ENCODE assay signal across 14 cellular contexts in the genomic region with DNA sequence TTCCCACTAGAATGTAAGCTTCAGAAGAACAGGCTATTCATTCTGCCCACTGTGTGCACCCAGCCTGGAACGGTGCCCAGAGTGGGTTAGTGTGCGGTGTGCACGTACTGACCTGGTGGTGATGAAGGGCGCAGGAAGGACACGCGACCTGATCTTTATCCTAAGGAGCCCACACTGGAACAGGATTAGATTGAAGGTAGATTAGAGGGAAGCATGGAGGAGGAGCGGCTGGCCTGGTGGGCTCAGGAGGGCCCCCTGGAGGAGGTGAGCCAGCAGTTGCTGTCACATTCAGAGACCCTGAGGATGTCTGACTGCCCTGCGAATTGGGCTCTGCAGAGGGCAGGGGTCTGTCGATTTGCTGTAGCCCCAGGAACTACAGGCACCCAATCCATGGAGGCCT.
DNase-seq lines count a peak whose midpoint lies in the region; ATAC-seq and TF ChIP-seq lines count a peak whose summit lies in the region.
"Had no signal": no experiment of that assay in that cellular context is flagged by ENCODE, and none has a peak within 500 bp of the region (broad histone marks: within the 10 kb centered on the region; RNA-seq: fewer than 3 reads in every experiment).

No MANE protein-coding gene starts in this region.

- no peak overlapping the region for H3K4me3 Mint-ChIP-seq in endodermal cell
- H3K4me3 Mint-ChIP-seq: activated CD8-positive, alpha-beta T cell treated with anti-CD3 and anti-CD28 coated beads, Interleukin-2, amount 10 ng/mL, durations not matched to agents 7 days and 5 days; CD4-positive, alpha-beta memory T cell; stimulated activated naive B cell treated with anti-CD40 and anti-IgM and Interleukin-4, amounts not matched to agents 10 μg/mL and 1 μg/mL and 100 μg/mL, for 72 hours had no signal

- H3K27me3 Mint-ChIP-seq in endodermal cell (ENCODE audit: insufficient read depth) = peaks cover 5% of the 10 kb centered on the region

- no peak overlapping the region for H3K4me3 ChIP-seq in NB4 (ENCODE audit: low read depth, low read length)
- H3K4me3 ChIP-seq in endodermal cell (ENCODE audit: low read length) = no peak overlapping the region

- H3K9ac ChIP-seq in endodermal cell (ENCODE audit: extremely low read depth, low read length, poor library complexity, severe bottlenecking) = no peak overlapping the region

- TF ChIP-seq POLR2A in NB4 (IDR thresholded peaks at IDR 0.05; ENCODE audit: extremely low read depth, insufficient read length) = no peak

- intact Hi-C loops in posterior vena cava (cut with DNase I) = no loop called here

- no peaks in the 10 kb centered on the region for H3K9me3 ChIP-seq in endodermal cell (ENCODE audit: control insufficient read depth, low read length)

- H3K4me1 Mint-ChIP-seq in endodermal cell = peaks cover 2% of the 10 kb centered on the region
- H3K4me1 Mint-ChIP-seq: CD4-positive, alpha-beta memory T cell; stimulated activated naive B cell treated with anti-CD40 and anti-IgM and Interleukin-4, amounts not matched to agents 10 μg/mL and 1 μg/mL and 100 μg/mL, for 72 hours had no signal

- no peaks in the 10 kb centered on the region for H3K9me3 Mint-ChIP-seq in endodermal cell

- TF ChIP-seq CTCF in NB4 (IDR thresholded peaks at IDR 0.05; ENCODE audit: low read depth, low read length) = peak; percentile 33
- TF ChIP-seq CTCF in endodermal cell (conservative IDR thresholded peaks at IDR 0.05) = peak; percentile 80

- H3K4me1 ChIP-seq in endodermal cell (ENCODE audit: control insufficient read depth, insufficient read depth, low read length) = no peaks in the 10 kb centered on the region

- H3K27ac Mint-ChIP-seq in endodermal cell = no peak overlapping the region
- H3K27ac Mint-ChIP-seq: activated CD8-positive, alpha-beta T cell treated with anti-CD3 and anti-CD28 coated beads, Interleukin-2, amount 10 ng/mL, durations not matched to agents 7 days and 5 days; CD4-positive, alpha-beta memory T cell; stimulated activated naive B cell treated with anti-CD40 and anti-IgM and Interleukin-4, amounts not matched to agents 10 μg/mL and 1 μg/mL and 100 μg/mL, for 72 hours had no signal

- no peaks in the 10 kb centered on the region for H3K36me3 Mint-ChIP-seq in endodermal cell (ENCODE audit: low read depth)
- H3K36me3 Mint-ChIP-seq: CD4-positive, alpha-beta memory T cell; stimulated activated naive B cell treated with anti-CD40 and anti-IgM and Interleukin-4, amounts not matched to agents 10 μg/mL and 1 μg/mL and 100 μg/mL, for 72 hours had no signal

- no peak overlapping the region for H3K27ac ChIP-seq in endodermal cell (ENCODE audit: low read depth, low read length)
- H3K27ac ChIP-seq: epithelial cell of prostate had no signal

- 56 to 77% methylated on average over 2 to 9 of the region's 9 CpGs for WGBS in endodermal cell (ENCODE audit: insufficient coverage in 1 of 2, insufficient read length in 1 of 2), 2 experiments

- H3K36me3 ChIP-seq in endodermal cell (ENCODE audit: control insufficient read depth, insufficient read depth, low read length) = no peaks in the 10 kb centered on the region

- ATAC-seq in GM21576 (IDR thresholded peaks at IDR 0.05; ENCODE audit: unreplicated experiment) (no peak), HG03439 (IDR thresholded peaks at IDR 0.05; ENCODE audit: unreplicated experiment) (no peak)
- ATAC-seq: activated CD8-positive, alpha-beta T cell treated with anti-CD3 and anti-CD28 coated beads, Interleukin-2, amount 10 ng/mL, durations not matched to agents 7 days and 5 days; stimulated activated naive B cell treated with anti-CD40 and anti-IgM and Interleukin-4, amounts not matched to agents 10 μg/mL and 1 μg/mL and 100 μg/mL, for 72 hours had no signal

- DNase-seq in D341Med (ENCODE audit: low spot score) (peak; percentile 64), NB4 (ENCODE audit: low read depth) (no peak), endodermal cell (peak; percentile 88), posterior vena cava (ENCODE audit: low spot score) (peak; percentile 54), NCI-H2227 treated with DMSO at 0.1 percent for 48 hours (lab: John Stamatoyannopoulos, UW) (no peak), SW480 (ENCODE audit: low spot score) (no peak)
- DNase-seq: activated CD8-positive, alpha-beta T cell treated with anti-CD3 and anti-CD28 coated beads, Interleukin-2, amount 10 ng/mL, durations not matched to agents 7 days and 5 days; CD4-positive, alpha-beta memory T cell; mesenchymal stem cell; NCI-H2171 treated with DMSO at 0.1 percent for 48 hours; stimulated activated naive B cell treated with anti-CD40 and anti-IgM and Interleukin-4, amounts not matched to agents 10 μg/mL and 1 μg/mL and 100 μg/mL, for 72 hours had no signal

- no peaks in the 10 kb centered on the region for H3K27me3 ChIP-seq in endodermal cell (ENCODE audit: control insufficient read depth, insufficient read depth, low read length, poor library complexity, severe bottlenecking)

Comparison
In these comparisons a context has a peak if more than half of its experiments do, and no peak if none do; other contexts are left out.
1. DNase-seq: peak in D341Med (single experiment), endodermal cell (single experiment) and posterior vena cava (single experiment); none in NB4 (single experiment), NCI-H2227 treated with DMSO at 0.1 percent for 48 hours (single experiment) and SW480 (single experiment).